8 cellular contexts compared by ENCODE assay signal in the genomic region with DNA sequence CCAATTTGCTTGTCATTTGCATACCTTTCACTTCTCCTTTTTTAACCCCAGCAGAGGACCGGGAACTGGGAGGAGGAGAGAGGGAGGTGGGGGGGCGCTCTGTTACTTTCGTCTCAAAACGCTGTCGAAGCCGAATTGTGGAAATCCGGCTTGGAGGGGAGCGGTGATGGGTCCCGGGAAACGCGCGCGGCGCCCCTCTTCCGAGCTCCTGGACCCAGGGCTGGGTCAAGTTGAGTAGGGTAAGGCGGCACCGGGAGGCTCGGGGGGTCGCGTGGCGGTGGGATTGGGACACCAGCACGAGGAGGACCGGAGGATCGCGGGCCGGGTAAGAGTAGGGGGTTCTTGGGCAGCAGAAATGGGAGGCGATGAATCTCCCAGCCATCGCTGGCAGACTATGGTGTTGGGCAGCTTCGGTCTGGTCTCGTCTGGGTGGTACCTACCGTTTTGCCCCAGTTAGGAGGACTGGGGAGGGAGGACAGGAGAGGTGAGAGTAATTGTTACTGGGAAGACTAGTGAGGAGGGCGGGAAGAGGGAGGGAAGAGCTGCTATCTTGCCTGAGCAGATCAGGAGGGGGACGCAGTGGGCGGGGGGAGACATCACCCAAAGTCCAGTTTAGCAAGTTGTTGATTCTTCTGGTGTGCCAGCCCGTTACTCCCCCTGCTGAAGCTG. TPM values are rescaled to one million over a fixed set of nuclear protein-coding genes. Genes with fewer than 3 reads are reported as not detected.
DNase-seq lines count a peak whose midpoint lies in the region; ATAC-seq and TF ChIP-seq lines count a peak whose summit lies in the region.

No MANE protein-coding gene starts in this region.

- H3K27ac ChIP-seq in esophagus squamous epithelium, result peak overlapping the region in 2 of 4 donors; percentile 3 to 74
- no peak overlapping the region for H3K27ac ChIP-seq in neural cell (ENCODE audit: low read length)

- H3K4me2 ChIP-seq in neural cell (ENCODE audit: low read length), result peak overlapping the region; percentile 88

- no peak overlapping the region for H3K27ac Mint-ChIP-seq in activated CD8-positive, alpha-beta memory T cell treated with anti-CD3 and anti-CD28 coated beads, Interleukin-2, amount 10 ng/mL, durations not matched to agents 7 days and 5 days

- peaks cover under 1 to 95% (median 22%) of the 10 kb centered on the region in 4 donors for H3K27me3 ChIP-seq in esophagus squamous epithelium
- peaks cover 80% of the 10 kb centered on the region for H3K27me3 ChIP-seq in neural cell (ENCODE audit: insufficient read depth, low read depth, low read length)

- no peaks in the 10 kb centered on the region for H3K79me2 ChIP-seq in neural cell (replicated peaks; ENCODE audit: insufficient read depth, low read length)

- no peak for TF ChIP-seq EP300 in neural cell (conservative IDR thresholded peaks at IDR 0.05; ENCODE audit: poor library complexity, severe bottlenecking)

- peaks cover 76% of the 10 kb centered on the region for H3K27me3 Mint-ChIP-seq in activated CD8-positive, alpha-beta memory T cell treated with anti-CD3 and anti-CD28 coated beads, Interleukin-2, amount 10 ng/mL, durations not matched to agents 7 days and 5 days

- no peaks in the 10 kb centered on the region for H3K9me2 ChIP-seq in neural cell (ENCODE audit: insufficient read depth, low read length)

- TF ChIP-seq RAD21 in neural cell (conservative IDR thresholded peaks at IDR 0.05), result no peak

- intact Hi-C loops in esophagus squamous epithelium (cut with DNase I), result no loop called here

- TF ChIP-seq POLR2A in esophagus squamous epithelium (IDR thresholded peaks at IDR 0.05), result no peak

- no peaks in the 10 kb centered on the region for H4K20me1 ChIP-seq in neural cell (ENCODE audit: insufficient read depth)

- H2AFZ ChIP-seq in neural cell (ENCODE audit: low read depth, low read length), result peak overlapping the region; percentile 34

- H3K36me3 Mint-ChIP-seq in activated CD8-positive, alpha-beta memory T cell treated with anti-CD3 and anti-CD28 coated beads, Interleukin-2, amount 10 ng/mL, durations not matched to agents 7 days and 5 days, result no peaks in the 10 kb centered on the region

- 2 to 9% methylated on average over 14 to 16 of the region's 35 CpGs for WGBS in esophagus squamous epithelium, 2 donors

- peaks cover 15 to 56% (median 22%) of the 10 kb centered on the region in 3 donors for H3K4me1 ChIP-seq in esophagus squamous epithelium

- DNase-seq in activated CD8-positive, alpha-beta memory T cell treated with anti-CD3 and anti-CD28 coated beads, Interleukin-2, amount 10 ng/mL, durations not matched to agents 7 days and 5 days, result no peak
- DNase-seq in activated CD8-positive, alpha-beta memory T cell treated with anti-CD3 and anti-CD28 coated beads for 24 hours, result no peak
- DNase-seq in RPMI8226 (peak; percentile 90), esophagus squamous epithelium (lab: John Stamatoyannopoulos, UW) (no peak), AG08396 (ENCODE audit: low spot score) (no peak), NCI-H187 treated with DMSO at 0.1 percent for 48 hours (lab: John Stamatoyannopoulos, UW) (no peak)

- peak overlapping the region; percentile 69 for H3K9ac ChIP-seq in neural cell (ENCODE audit: low read length)

- H3K4me3 ChIP-seq in esophagus squamous epithelium (peak overlapping the region; percentile 40 to 71 (median 60)), neural cell (ENCODE audit: low read length) (peak overlapping the region; percentile 75)

- peak overlapping the region; percentile 55 for H3K4me3 Mint-ChIP-seq in activated CD8-positive, alpha-beta memory T cell treated with anti-CD3 and anti-CD28 coated beads, Interleukin-2, amount 10 ng/mL, durations not matched to agents 7 days and 5 days

- no peaks in the 10 kb centered on the region for H3K36me3 ChIP-seq in esophagus squamous epithelium
- H3K36me3 ChIP-seq in neural cell (ENCODE audit: insufficient read depth, low read length), result no peaks in the 10 kb centered on the region

- TF ChIP-seq CTCF in esophagus squamous epithelium (IDR thresholded peaks at IDR 0.05), result no peak
- TF ChIP-seq CTCF in neural cell (IDR thresholded peaks at IDR 0.05; ENCODE audit: poor library complexity, severe bottlenecking), result no peak

- ATAC-seq in activated CD8-positive, alpha-beta memory T cell treated with anti-CD3 and anti-CD28 coated beads, Interleukin-2, amount 10 ng/mL, durations not matched to agents 7 days and 5 days, result no peak
- no peak for ATAC-seq in HG03521 (IDR thresholded peaks at IDR 0.05; ENCODE audit: unreplicated experiment)

- CTCF ChIA-PET in activated CD8-positive, alpha-beta memory T cell treated with anti-CD3 and anti-CD28 coated beads, Interleukin-2, amount 10 ng/mL, durations not matched to agents 7 days and 5 days (lab: Charles Lee), result no interaction called here

- H3K9me3 ChIP-seq in esophagus squamous epithelium (no peaks in the 10 kb centered on the region), neural cell (ENCODE audit: low read length) (no peaks in the 10 kb centered on the region)

- no peaks in the 10 kb centered on the region for H3K9me3 Mint-ChIP-seq in activated CD8-positive, alpha-beta memory T cell treated with anti-CD3 and anti-CD28 coated beads, Interleukin-2, amount 10 ng/mL, durations not matched to agents 7 days and 5 days (ENCODE audit: low read depth)

- peaks cover 11% of the 10 kb centered on the region for H3K4me1 Mint-ChIP-seq in activated CD8-positive, alpha-beta memory T cell treated with anti-CD3 and anti-CD28 coated beads, Interleukin-2, amount 10 ng/mL, durations not matched to agents 7 days and 5 days

- H3F3A ChIP-seq in neural cell (ENCODE audit: insufficient read depth, low read length, poor library complexity, severe bottlenecking), result peaks cover 7% of the 10 kb centered on the region

TF ChIP-seq in neural cell, 6 proteins besides CTCF, POLR2A, EP300 and RAD21:
- TF ChIP-seq EZH2 (IDR thresholded peaks at IDR 0.05; ENCODE audit: borderline replicate concordance, insufficient read depth, low read length, poor library complexity, severe bottlenecking) (no peak), SMC3 (conservative IDR thresholded peaks at IDR 0.05; ENCODE audit: poor library complexity) (no peak), POLR2AphosphoS5 (IDR thresholded peaks at IDR 0.05) (no peak), MXI1 (conservative IDR thresholded peaks at IDR 0.05; ENCODE audit: poor library complexity, severe bottlenecking) (no peak), TAF1 (IDR thresholded peaks at IDR 0.05; ENCODE audit: low read depth) (no peak)
- TF ChIP-seq, protein P1, sequence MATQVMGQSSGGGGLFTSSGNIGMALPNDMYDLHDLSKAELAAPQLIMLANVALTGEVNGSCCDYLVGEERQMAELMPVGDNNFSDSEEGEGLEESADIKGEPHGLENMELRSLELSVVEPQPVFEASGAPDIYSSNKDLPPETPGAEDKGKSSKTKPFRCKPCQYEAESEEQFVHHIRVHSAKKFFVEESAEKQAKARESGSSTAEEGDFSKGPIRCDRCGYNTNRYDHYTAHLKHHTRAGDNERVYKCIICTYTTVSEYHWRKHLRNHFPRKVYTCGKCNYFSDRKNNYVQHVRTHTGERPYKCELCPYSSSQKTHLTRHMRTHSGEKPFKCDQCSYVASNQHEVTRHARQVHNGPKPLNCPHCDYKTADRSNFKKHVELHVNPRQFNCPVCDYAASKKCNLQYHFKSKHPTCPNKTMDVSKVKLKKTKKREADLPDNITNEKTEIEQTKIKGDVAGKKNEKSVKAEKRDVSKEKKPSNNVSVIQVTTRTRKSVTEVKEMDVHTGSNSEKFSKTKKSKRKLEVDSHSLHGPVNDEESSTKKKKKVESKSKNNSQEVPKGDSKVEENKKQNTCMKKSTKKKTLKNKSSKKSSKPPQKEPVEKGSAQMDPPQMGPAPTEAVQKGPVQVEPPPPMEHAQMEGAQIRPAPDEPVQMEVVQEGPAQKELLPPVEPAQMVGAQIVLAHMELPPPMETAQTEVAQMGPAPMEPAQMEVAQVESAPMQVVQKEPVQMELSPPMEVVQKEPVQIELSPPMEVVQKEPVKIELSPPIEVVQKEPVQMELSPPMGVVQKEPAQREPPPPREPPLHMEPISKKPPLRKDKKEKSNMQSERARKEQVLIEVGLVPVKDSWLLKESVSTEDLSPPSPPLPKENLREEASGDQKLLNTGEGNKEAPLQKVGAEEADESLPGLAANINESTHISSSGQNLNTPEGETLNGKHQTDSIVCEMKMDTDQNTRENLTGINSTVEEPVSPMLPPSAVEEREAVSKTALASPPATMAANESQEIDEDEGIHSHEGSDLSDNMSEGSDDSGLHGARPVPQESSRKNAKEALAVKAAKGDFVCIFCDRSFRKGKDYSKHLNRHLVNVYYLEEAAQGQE (IDR thresholded peaks at IDR 0.05; ENCODE audit: borderline replicate concordance), result no peak

RNA-seq across cellular contexts. Expression of a gene that starts 1.4 kb away (rescaled TPM):
- not detected for total RNA-seq in activated CD8-positive, alpha-beta memory T cell treated with anti-CD3 and anti-CD28 coated beads, Interleukin-2, amount 10 ng/mL, durations not matched to agents 7 days and 5 days
- total RNA-seq in esophagus squamous epithelium, result 1 to 10 TPM in 1 of 4 donors, under 1 TPM in 3; 0.15 to 3.8 (median 0.66) TPM
- polyA plus RNA-seq in neural cell, result 0.62 and 1.0 TPM in 2 replicates
- 1.5 and 2.4 TPM in 2 replicates for polyA minus RNA-seq in neural cell
